ENCODE assay signal across 9 cellular contexts in the genomic region with DNA sequence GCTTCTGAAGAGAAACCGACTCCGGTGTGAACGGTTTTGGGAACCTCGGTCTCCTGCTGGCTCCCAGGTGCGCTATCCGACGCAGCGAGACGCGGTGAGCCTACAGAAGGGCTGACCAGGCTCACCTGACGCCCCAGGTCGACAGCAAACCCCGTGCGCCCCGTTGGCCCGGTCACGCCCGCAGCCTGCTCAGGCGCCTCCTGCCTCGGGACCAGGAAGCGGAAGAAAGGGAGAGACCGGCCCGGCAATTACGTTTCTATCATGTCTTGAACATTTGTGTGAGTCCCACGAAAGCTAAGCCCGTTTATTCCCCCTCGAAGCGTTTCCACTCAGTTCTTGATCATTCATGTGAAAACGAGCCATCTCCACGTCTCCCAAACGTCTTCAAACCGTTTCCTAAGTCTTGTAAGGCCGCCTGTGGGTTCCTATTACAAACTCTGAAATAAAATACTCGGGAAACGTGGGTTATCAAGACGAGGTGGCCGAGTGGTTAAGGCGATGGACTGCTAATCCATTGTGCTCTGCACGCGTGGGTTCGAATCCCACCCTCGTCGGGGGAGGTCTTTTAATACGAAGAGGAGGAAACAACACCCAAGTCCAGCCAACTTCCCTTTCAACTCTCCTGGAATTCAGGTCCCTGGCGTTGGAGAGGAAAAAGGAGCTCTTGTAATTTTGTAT.
DNase-seq lines count a peak whose midpoint lies in the region; ATAC-seq and TF ChIP-seq lines count a peak whose summit lies in the region.
"Had no signal": no experiment of that assay in that cellular context is flagged by ENCODE, and none has a peak within 500 bp of the region (broad histone marks: within the 10 kb centered on the region; RNA-seq: fewer than 3 reads in every experiment).

No MANE protein-coding gene starts in this region.

- peak overlapping the region; percentile 40 for H3K4me3 ChIP-seq in hepatocyte
- H3K4me3 ChIP-seq in gastrocnemius medialis = peak overlapping the region in 3 of 4 donors; percentile 27 to 41 (median 33)

- peaks cover 14% of the 10 kb centered on the region for H3K4me1 Mint-ChIP-seq in CD4-positive, alpha-beta T cell (ENCODE audit: low read depth)
- H3K4me1 Mint-ChIP-seq in activated naive CD4-positive, alpha-beta T cell treated with anti-CD3 and anti-CD28 coated beads for 36 hours (ENCODE audit: low read depth) = peaks cover 10% of the 10 kb centered on the region

- H3K9me2 ChIP-seq in hepatocyte (replicated peaks; ENCODE audit: insufficient read depth) = no peaks in the 10 kb centered on the region

- peaks cover 72% of the 10 kb centered on the region for H3K27me3 Mint-ChIP-seq in CD4-positive, alpha-beta T cell
- peaks cover 53% of the 10 kb centered on the region for H3K27me3 Mint-ChIP-seq in activated naive CD4-positive, alpha-beta T cell treated with anti-CD3 and anti-CD28 coated beads for 36 hours (ENCODE audit: low read depth)

- H3K36me3 Mint-ChIP-seq in CD4-positive, alpha-beta T cell (ENCODE audit: low read depth) = no peaks in the 10 kb centered on the region
- no peaks in the 10 kb centered on the region for H3K36me3 Mint-ChIP-seq in activated naive CD4-positive, alpha-beta T cell treated with anti-CD3 and anti-CD28 coated beads for 36 hours (ENCODE audit: low read depth)

- no peak for TF ChIP-seq CTCF in CD4-positive, alpha-beta T cell (IDR thresholded peaks at IDR 0.05)
- no peak for TF ChIP-seq CTCF in hepatocyte (IDR thresholded peaks at IDR 0.05; ENCODE audit: poor library complexity)
- TF ChIP-seq CTCF in gastrocnemius medialis (IDR thresholded peaks at IDR 0.05 in 4 of 5, conservative IDR thresholded peaks at IDR 0.05 in 1 of 5) = no peak

- H3K27me3 ChIP-seq in CD4-positive, alpha-beta T cell (ENCODE audit: control insufficient read depth, insufficient read depth, low read length) = peaks cover 62% of the 10 kb centered on the region
- H3K27me3 ChIP-seq in hepatocyte = peaks cover 11% of the 10 kb centered on the region
- peaks cover 29 to 51% (median 51%) of the 10 kb centered on the region in 3 donors for H3K27me3 ChIP-seq in gastrocnemius medialis

- WGBS in hepatocyte (ENCODE audit: low lambda C conversion rate, missing lambda C conversion rate) = 2% methylated on average over 45 of the region's 45 CpGs

- intact Hi-C loops in CD4-positive, alpha-beta T cell (cut with DNase I, micrococcal nuclease) = no loop called here
- intact Hi-C loops in activated naive CD4-positive, alpha-beta T cell treated with anti-CD3 and anti-CD28 coated beads for 36 hours (cut with micrococcal nuclease) = loop anchor here (10.0 kb wide), 1 partner anchor 772 kb away; no protein-coding TSS in a partner anchor
- intact Hi-C loops in gastrocnemius medialis (cut with DNase I; ENCODE audit: low total_unique reads) = no loop called here

- no peak overlapping the region for H3K27ac Mint-ChIP-seq in CD4-positive, alpha-beta T cell
- H3K27ac Mint-ChIP-seq in activated naive CD4-positive, alpha-beta T cell treated with anti-CD3 and anti-CD28 coated beads for 36 hours = peak overlapping the region; percentile 11

- peaks cover 7% of the 10 kb centered on the region for H3K9me3 ChIP-seq in CD4-positive, alpha-beta T cell (ENCODE audit: control insufficient read depth, low read length)
- H3K9me3 ChIP-seq in hepatocyte (ENCODE audit: low read depth) (no peaks in the 10 kb centered on the region), gastrocnemius medialis (no peaks in the 10 kb centered on the region)

- peak in 2 of 10 experiments; percentile 3 to 12 for DNase-seq in CD4-positive, alpha-beta T cell
- DNase-seq in HS-5 (ENCODE audit: low read depth) (peak; percentile 77), hepatocyte (ENCODE audit: low spot score) (peak; percentile 77), gastrocnemius medialis (no peak), SIG-M5 treated with dmso at 0.1 percent for 504 hours (lab: John Stamatoyannopoulos, UW; ENCODE audit: unreplicated experiment) (no peak), OCI-M2 (lab: John Stamatoyannopoulos, UW; ENCODE audit: unreplicated experiment) (no peak)
- DNase-seq in activated naive CD4-positive, alpha-beta T cell treated with anti-CD3 and anti-CD28 coated beads for 36 hours = peak; percentile 64

- no peaks in the 10 kb centered on the region for H3K79me2 ChIP-seq in hepatocyte

- H3K27ac ChIP-seq in CD4-positive, alpha-beta T cell (ENCODE audit: low read depth, low read length) = no peak overlapping the region
- H3K27ac ChIP-seq in hepatocyte (peak overlapping the region; percentile 62), gastrocnemius medialis (no peak overlapping the region)
- H3K27ac ChIP-seq: HL-60 had no signal

- H3K4me2 ChIP-seq in hepatocyte = peak overlapping the region; percentile 83

- no peak for ATAC-seq in CD4-positive, alpha-beta T cell (ENCODE audit: poor library complexity)
- ATAC-seq in gastrocnemius medialis (no peak), HG02870 (IDR thresholded peaks at IDR 0.05; ENCODE audit: unreplicated experiment) (no peak)

- no peaks in the 10 kb centered on the region for H3K36me3 ChIP-seq in hepatocyte (replicated peaks; ENCODE audit: insufficient read depth, low read depth)
- H3K36me3 ChIP-seq in gastrocnemius medialis = no peaks in the 10 kb centered on the region

- H4K20me1 ChIP-seq in hepatocyte (ENCODE audit: insufficient read depth, poor library complexity, severe bottlenecking) = no peaks in the 10 kb centered on the region

- in situ Hi-C loops in gastrocnemius medialis (cut with MboI; ENCODE audit: low sequenced_read_pairs in 4 of 4) = loop anchor here in 2 of 4 donors (25.0 kb wide), 1 partner anchor 760 kb away; no protein-coding TSS in a partner anchor

- H2AFZ ChIP-seq in hepatocyte = peak overlapping the region; percentile 76

- no peaks in the 10 kb centered on the region for H3K9me3 Mint-ChIP-seq in CD4-positive, alpha-beta T cell
- no peaks in the 10 kb centered on the region for H3K9me3 Mint-ChIP-seq in activated naive CD4-positive, alpha-beta T cell treated with anti-CD3 and anti-CD28 coated beads for 36 hours

- POLR2A ChIA-PET in CD4-positive, alpha-beta T cell (lab: Charles Lee) = no interaction called here

- TF ChIP-seq POLR2A in gastrocnemius medialis (IDR thresholded peaks at IDR 0.05) = no peak

- H3K4me1 ChIP-seq in hepatocyte (ENCODE audit: insufficient read depth) = no peaks in the 10 kb centered on the region
- H3K4me1 ChIP-seq in gastrocnemius medialis = no peaks in the 10 kb centered on the region

- CTCF ChIA-PET in CD4-positive, alpha-beta T cell (lab: Charles Lee) = no interaction called here
- CTCF ChIA-PET in activated naive CD4-positive, alpha-beta T cell treated with anti-CD3 and anti-CD28 coated beads for 36 hours (lab: Charles Lee) = interaction anchor here (1.2 kb wide), 1 partner anchor 30 kb away, joined by 3 read pairs; no protein-coding TSS in a partner anchor

- peak overlapping the region; percentile 70 for H3K4me3 Mint-ChIP-seq in CD4-positive, alpha-beta T cell
- H3K4me3 Mint-ChIP-seq in activated naive CD4-positive, alpha-beta T cell treated with anti-CD3 and anti-CD28 coated beads for 36 hours = peak overlapping the region; percentile 79

Comparison
In these comparisons a context has a peak if more than half of its experiments do, and no peak if none do; other contexts are left out.
1. DNase-seq: peak in HS-5 (single experiment), activated naive CD4-positive, alpha-beta T cell treated with anti-CD3 and anti-CD28 coated beads for 36 hours (single experiment) and hepatocyte (single experiment); none in gastrocnemius medialis (0 of 2), SIG-M5 treated with dmso at 0.1 percent for 504 hours (single experiment) and OCI-M2 (single experiment).